In the genomic region with DNA sequence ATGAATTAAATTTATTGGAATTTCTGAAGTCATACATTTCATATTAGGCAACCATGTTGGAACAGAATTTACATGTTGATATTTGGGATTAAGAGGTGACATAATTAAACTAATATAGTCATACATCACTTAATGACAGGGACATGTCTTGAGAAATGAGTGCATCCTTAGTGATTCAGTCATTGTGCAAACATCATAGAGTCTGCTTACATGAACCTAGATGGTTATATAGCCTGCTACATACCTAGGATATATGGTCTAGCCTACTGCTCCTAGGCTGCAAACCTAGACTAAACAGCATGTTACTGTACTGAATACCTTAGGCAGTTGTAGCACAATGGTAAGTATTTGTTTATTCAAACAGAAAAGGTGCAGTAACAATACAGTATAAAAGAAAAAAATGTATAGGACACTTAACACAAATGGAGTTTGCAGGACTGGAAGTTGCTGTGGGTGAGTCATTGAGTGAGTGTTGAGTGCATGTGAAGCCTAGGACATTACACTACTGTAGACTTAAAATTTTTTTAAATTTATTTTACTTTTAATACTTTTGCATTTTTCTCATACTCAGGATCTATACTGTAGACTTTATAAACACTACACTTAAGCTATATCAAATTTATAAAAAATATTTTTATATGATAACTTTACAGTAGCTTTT, we compare ENCODE assay signal across 25 cellular contexts.
A peak's percentile ranks its signal among the peaks of the same experiment; 100 is the strongest.
DNase-seq lines count a peak whose midpoint lies in the region; ATAC-seq, FAIRE-seq and TF ChIP-seq lines count a peak whose summit lies in the region.
"Had no signal": no experiment of that assay in that cellular context is flagged by ENCODE, and none has a peak within 500 bp of the region (broad histone marks: within the 10 kb centered on the region; RNA-seq: fewer than 3 reads in every experiment).

No MANE protein-coding gene starts in this region.

- H3K9ac ChIP-seq in kidney (ENCODE audit: low read length in 2 of 2) (no peak overlapping the region), colonic mucosa (ENCODE audit: low read depth in 2 of 2, low read length in 2 of 2) (no peak overlapping the region)

- no peaks in the 10 kb centered on the region for H3K27me3 ChIP-seq in bronchial epithelial cell (ENCODE audit: control insufficient read depth, insufficient read depth, low read length)
- no peaks in the 10 kb centered on the region for H3K27me3 ChIP-seq in colonic mucosa
- H3K27me3 ChIP-seq: Peyer's patch, right lobe of liver had no signal

- TF ChIP-seq CTCF in bronchial epithelial cell (IDR thresholded peaks at IDR 0.05; ENCODE audit: insufficient read depth, low read length, severe bottlenecking), result no peak
- TF ChIP-seq CTCF in kidney (IDR thresholded peaks at IDR 0.05; ENCODE audit: borderline replicate concordance, extremely low read depth, insufficient read depth), result no peak
- no peak for TF ChIP-seq CTCF in colonic mucosa (IDR thresholded peaks at IDR 0.05)

- intact Hi-C loops in kidney (cut with DNase I), result no loop called here
- intact Hi-C loops in colonic mucosa (cut with DNase I), result no loop called here

- ATAC-seq in GM21723 (IDR thresholded peaks at IDR 0.05; ENCODE audit: unreplicated experiment), result no peak
- ATAC-seq: activated CD8-positive, alpha-beta T cell treated with anti-CD3 and anti-CD28 coated beads, Interleukin-2, amount 10 ng/mL, durations not matched to agents 7 days and 5 days; activated T-cell treated with anti-CD3 and anti-CD28 coated beads, Interleukin-2, amount 50 U/mL, for 4 hours; effector memory CD8-positive, alpha-beta T cell; lower lobe of right lung; right lobe of liver had no signal

- H3K9me3 ChIP-seq in kidney (ENCODE audit: control insufficient read depth in 1 of 2, low read length in 2 of 2), result no peaks in the 10 kb centered on the region
- H3K9me3 ChIP-seq in colonic mucosa, result no peaks in the 10 kb centered on the region
- H3K9me3 ChIP-seq: HAP-1, lower lobe of right lung, Peyer's patch, right lobe of liver, thoracic aorta had no signal

- H3K4me1 ChIP-seq in kidney (ENCODE audit: control insufficient read depth in 1 of 2, insufficient read depth in 1 of 2, low read depth in 1 of 2, low read length in 2 of 2) (no peaks in the 10 kb centered on the region), colonic mucosa (no peaks in the 10 kb centered on the region)
- H3K4me1 ChIP-seq: lower lobe of right lung, Peyer's patch, right lobe of liver had no signal

- H3K4me3 ChIP-seq in bronchial epithelial cell (ENCODE audit: low read depth, low read length), result no peak overlapping the region
- no peak overlapping the region for H3K4me3 ChIP-seq in kidney (ENCODE audit: low read length in 2 of 2)
- no peak overlapping the region for H3K4me3 ChIP-seq in colonic mucosa
- H3K4me3 ChIP-seq: HAP-1, lower lobe of right lung, Peyer's patch, right lobe of liver, thoracic aorta had no signal

- no peak for FAIRE-seq in bronchial epithelial cell (lab: Jason Lieb, UNC)
- peak; percentile 96 for FAIRE-seq in kidney (lab: Jason Lieb, UNC)

- H3K36me3 ChIP-seq in bronchial epithelial cell (ENCODE audit: control insufficient read depth, insufficient read depth, low read length) (peaks cover 1% of the 10 kb centered on the region), kidney (ENCODE audit: control insufficient read depth in 1 of 2, insufficient read depth in 2 of 2, low read length in 2 of 2) (peaks cover 7 to 17% of the 10 kb centered on the region in 2 donors), colonic mucosa (no peaks in the 10 kb centered on the region)

- DNase-seq in ELR (ENCODE audit: low read depth), result peak; percentile 53
- DNase-seq in LHCN-M2 (ENCODE audit: low read depth), result peak; percentile 14
- peak; percentile 68 for DNase-seq in bronchial epithelial cell (ENCODE audit: low read depth)
- no peak for DNase-seq in kidney
- no peak for DNase-seq in colonic mucosa
- no peak for DNase-seq in NCI-H524 (lab: John Stamatoyannopoulos, UW)
- DNase-seq: activated CD4-positive, alpha-beta T cell treated with anti-CD3 and anti-CD28 coated beads for 1 hour; activated CD8-positive, alpha-beta T cell treated with anti-CD3 and anti-CD28 coated beads, Interleukin-2, amount 10 ng/mL, durations not matched to agents 7 days and 5 days; activated T-cell treated with anti-CD3 and anti-CD28 coated beads, Interleukin-2, amount 50 U/mL, for 4 hours; Calu3; effector memory CD8-positive, alpha-beta T cell; islet precursor cell; lower lobe of right lung; NCI-H1105; NCI-H2029 treated with DMSO at 0.1 percent for 48 hours; NCI-H510A; Peyer's patch; posterior cingulate gyrus; right lobe of liver; stimulated activated naive CD4-positive, alpha-beta T cell treated with Interleukin-2 at 50 U/mL for 16 hours; T-helper 1 cell had no signal

- no peak overlapping the region for H3K27ac ChIP-seq in kidney (ENCODE audit: low read depth in 2 of 2, low read length in 2 of 2)
- no peak overlapping the region for H3K27ac ChIP-seq in colonic mucosa
- H3K27ac ChIP-seq: C4-2B, lower lobe of right lung, Peyer's patch, right lobe of liver, thoracic aorta had no signal

Comparison
In these comparisons a context has a peak if more than half of its experiments do, and no peak if none do; other contexts are left out.
1. DNase-seq: peak in ELR (single experiment), LHCN-M2 (single experiment) and bronchial epithelial cell (single experiment); none in kidney (single experiment), colonic mucosa (single experiment) and NCI-H524 (0 of 2).